ENCODE assay signal across 1 cellular context in the genomic region with DNA sequence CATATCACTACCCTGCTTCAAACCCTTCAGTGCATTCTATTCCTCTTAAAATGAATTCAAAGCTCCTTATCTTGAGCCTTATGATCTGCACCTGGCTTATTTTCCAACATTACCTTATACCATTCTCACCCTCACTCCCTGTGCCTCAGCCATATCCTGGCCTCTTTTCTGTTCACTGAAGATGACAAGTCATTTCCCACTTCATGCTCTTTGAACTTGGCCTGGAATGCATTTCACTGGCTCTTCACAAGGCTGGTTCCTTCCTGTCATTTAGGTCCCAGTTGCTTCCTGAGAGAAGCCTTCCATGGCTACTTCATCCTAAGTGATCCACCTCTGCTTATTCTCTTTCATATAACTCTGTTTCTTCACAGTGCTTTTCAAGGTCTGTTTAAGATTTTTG.
TF ChIP-seq lines count a peak whose summit lies in the region.

No MANE protein-coding gene starts in this region.

TF ChIP-seq in IMR-90, 13 proteins besides CTCF, POLR2A, EP300 and RAD21:
- no peak for TF ChIP-seq BHLHE40 (IDR thresholded peaks at IDR 0.05; ENCODE audit: low read depth, low read length)
- TF ChIP-seq FOS (IDR thresholded peaks at IDR 0.05; ENCODE audit: low read depth, low read length) = no peak
- TF ChIP-seq CEBPB (IDR thresholded peaks at IDR 0.05; ENCODE audit: low read depth, low read length) = no peak
- TF ChIP-seq ELK1 (IDR thresholded peaks at IDR 0.05; ENCODE audit: borderline replicate concordance, low read depth, low read length) = no peak
- TF ChIP-seq RFX5 (IDR thresholded peaks at IDR 0.05; ENCODE audit: low read depth, low read length) = no peak
- TF ChIP-seq NFE2L2 (IDR thresholded peaks at IDR 0.05; ENCODE audit: low read depth, low read length) = no peak
- TF ChIP-seq USF2 (IDR thresholded peaks at IDR 0.05; ENCODE audit: low read depth, low read length) = no peak
- no peak for TF ChIP-seq CHD1 (IDR thresholded peaks at IDR 0.05; ENCODE audit: low read depth, low read length)
- no peak for TF ChIP-seq RCOR1 (IDR thresholded peaks at IDR 0.05; ENCODE audit: insufficient replicate concordance, low read length)
- TF ChIP-seq MXI1 (IDR thresholded peaks at IDR 0.05; ENCODE audit: borderline replicate concordance, low read depth, low read length) = no peak
- no peak for TF ChIP-seq MAZ (IDR thresholded peaks at IDR 0.05; ENCODE audit: borderline replicate concordance, low read depth, low read length)
- TF ChIP-seq MAFK (IDR thresholded peaks at IDR 0.05; ENCODE audit: low read depth, low read length) = no peak
- no peak for TF ChIP-seq SMC3 (IDR thresholded peaks at IDR 0.05; ENCODE audit: low read depth, low read length)
